In the genomic region with DNA sequence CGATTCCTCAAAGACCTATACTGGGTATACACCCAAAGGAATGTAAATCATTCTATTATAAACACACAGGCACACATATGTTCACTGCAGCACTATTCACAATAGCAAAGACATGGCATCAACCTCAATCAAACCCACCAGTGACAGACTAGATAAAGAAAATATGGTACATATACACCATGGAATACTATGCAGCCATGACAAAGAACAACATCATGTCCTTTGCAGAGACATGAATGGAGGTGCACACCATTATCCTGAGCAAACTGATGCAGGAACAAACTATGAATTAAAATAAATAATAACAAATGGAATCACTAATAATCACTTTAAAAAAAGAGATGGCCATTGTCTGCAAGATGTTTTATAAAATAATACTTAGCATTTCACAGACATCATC, we compare ENCODE assay signal across 11 cellular contexts.
"Had no signal": no experiment of that assay in that cellular context is flagged by ENCODE, and none has a peak within 500 bp of the region (broad histone marks: within the 10 kb centered on the region; RNA-seq: fewer than 3 reads in every experiment).

No MANE protein-coding gene starts in this region.

- H3K4me1 ChIP-seq: HAP-1 had no signal

- DNase-seq: GM23248, GOT3, H7, H9, HCEC 1CT, HFFc6 had no signal

- H3K9me3 ChIP-seq: HAP-1 had no signal

- H2AFZ ChIP-seq: GM23248, GM23338 had no signal

- FAIRE-seq: H1, H54 had no signal

- H3K27ac ChIP-seq: GM23248 had no signal

- H3K4me2 ChIP-seq: GM23338 had no signal

- H3K4me3 ChIP-seq: GM23248, GM23338, HAP-1 had no signal

- H3K9ac ChIP-seq: GM23248 had no signal

- H3K36me3 ChIP-seq: HAP-1 had no signal

- ATAC-seq: GM23338, HCT116 had no signal
